In the genomic region with DNA sequence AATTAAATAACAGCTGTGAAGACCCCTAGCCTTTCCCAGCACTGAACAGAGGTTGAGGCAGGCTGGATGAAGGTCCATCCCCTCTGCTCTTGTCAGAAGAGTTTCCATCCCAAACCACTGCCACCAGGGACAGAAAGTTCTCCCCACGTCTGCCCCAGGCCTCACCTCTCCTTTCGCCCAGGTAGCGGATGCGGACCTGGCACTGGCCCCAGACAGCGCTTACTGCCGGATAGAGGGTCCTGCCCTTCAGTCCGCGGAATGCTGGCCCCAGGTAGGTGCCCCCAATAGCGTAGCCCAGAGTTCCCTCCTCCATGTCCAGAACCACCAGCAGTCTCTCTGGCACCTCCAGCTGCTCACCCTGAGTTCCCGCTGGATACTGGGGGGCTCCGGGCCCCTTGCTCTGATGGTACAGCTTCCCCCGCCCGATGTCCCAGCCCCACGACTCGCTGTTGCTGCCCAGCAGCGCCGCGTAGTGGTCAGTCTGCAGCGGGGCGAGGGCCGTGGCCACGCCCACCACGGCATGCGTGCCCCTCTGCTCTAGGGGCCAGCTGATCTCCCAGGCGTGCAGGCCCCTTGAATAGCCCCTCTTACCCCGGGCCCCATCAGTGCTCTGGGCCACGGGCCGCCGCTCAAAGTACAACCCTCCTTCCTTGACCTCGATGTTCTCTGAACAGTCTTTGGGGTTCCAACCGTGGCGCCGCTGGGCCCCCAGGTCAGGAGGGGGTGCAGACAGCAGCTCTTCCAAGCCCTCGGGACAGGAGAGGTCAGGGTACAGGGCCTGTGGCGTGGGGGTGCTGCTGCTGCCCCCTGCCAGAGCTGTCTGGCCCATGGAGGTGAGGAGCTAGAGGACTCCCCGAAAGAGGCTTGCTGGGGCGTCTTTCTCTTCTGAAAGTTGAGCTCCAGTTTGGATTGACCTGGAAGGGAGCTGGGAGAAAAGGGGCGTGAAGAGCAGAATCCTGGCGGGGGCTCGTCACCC, we compare ENCODE assay signal across 8 cellular contexts. TPM values are rescaled to one million over a fixed set of nuclear protein-coding genes. Genes with fewer than 3 reads are reported as not detected.
A peak's percentile ranks its signal among the peaks of the same experiment; 100 is the strongest.
DNase-seq lines count a peak whose midpoint lies in the region; ATAC-seq, FAIRE-seq and TF ChIP-seq lines count a peak whose summit lies in the region.

No MANE protein-coding gene starts in this region.

- H3K9ac ChIP-seq in SK-N-MC (ENCODE audit: insufficient read length) = peak overlapping the region; percentile 85

- H3K27ac ChIP-seq in AG04450 (ENCODE audit: low read depth, low read length) (peak overlapping the region; percentile 65), SK-N-MC (peak overlapping the region; percentile 42; the same call in 1 of the 2 replicates), pancreas (peak overlapping the region; percentile 31 to 74 (median 52)), tibial artery (peak overlapping the region; percentile 86 to 88)

- H3K4me1 Mint-ChIP-seq in activated naive CD8-positive, alpha-beta T cell (ENCODE audit: low read depth) = peaks cover 47% of the 10 kb centered on the region

- peak overlapping the region; percentile 75 for H3K27ac Mint-ChIP-seq in activated naive CD8-positive, alpha-beta T cell

- H3K36me3 Mint-ChIP-seq in activated naive CD8-positive, alpha-beta T cell = peaks cover 8% of the 10 kb centered on the region

- in situ Hi-C loops in KBM-7 (cut with MboI; ENCODE audit: low pct_unique_long_range_greater_than_20kb, low sequenced_read_pairs) = no loop called here

- WGBS in pancreas, 2 donors = 1 to 2% methylated on average over 39 to 40 of the region's 40 CpGs

- no peaks in the 10 kb centered on the region for H3K27me3 Mint-ChIP-seq in activated naive CD8-positive, alpha-beta T cell

- FAIRE-seq in pancreas (lab: Jason Lieb, UNC) = no peak

- peak overlapping the region; percentile 84 for H3K4me3 ChIP-seq in AG04450 (ENCODE audit: low read depth, low read length)
- peak overlapping the region; percentile 93 for H3K4me3 ChIP-seq in SK-N-MC
- H3K4me3 ChIP-seq in pancreas = peak overlapping the region; percentile 67 to 82 (median 78)
- H3K4me3 ChIP-seq in tibial artery = peak overlapping the region; percentile 73 to 76

- H3K9me3 Mint-ChIP-seq in activated naive CD8-positive, alpha-beta T cell (ENCODE audit: low read depth) = no peaks in the 10 kb centered on the region

- TF ChIP-seq CTCF in AG04450 (IDR thresholded peaks at IDR 0.05; ENCODE audit: low read depth, low read length) (peak; percentile 97), pancreas (IDR thresholded peaks at IDR 0.05) (peak; percentile 95 to 98 (median 96)), tibial artery (IDR thresholded peaks at IDR 0.05) (peak; percentile 82 to 98)

- POLR2A ChIA-PET in AG04450 (lab: Yijun Ruan, JAX) = interaction anchor here (0.6 to 3.3 kb wide), 20 partner anchors 9 to 340 kb away, joined by 3 to 37 read pairs (median 5); partner anchors contain the start of genes C12orf57, CDCA3, GAPDH and LRRC23

- intact Hi-C loops in Right ventricle myocardium superior (cut with DNase I) = no loop called here
- intact Hi-C loops in pancreas (cut with DNase I) = no loop called here
- intact Hi-C loops in tibial artery (cut with DNase I; ENCODE audit: low total_unique reads) = no loop called here

- H3K36me3 ChIP-seq in SK-N-MC (ENCODE audit: insufficient read depth, low read length) (peaks cover 21% of the 10 kb centered on the region), pancreas (peaks cover 0 to 11% (median 0%) of the 10 kb centered on the region in 3 donors), tibial artery (peaks cover 10 to 28% (median 21%) of the 10 kb centered on the region in 3 donors)

- H3K9me3 ChIP-seq in AG04450 (ENCODE audit: control insufficient read depth, insufficient read depth, low read length) (no peaks in the 10 kb centered on the region; the same call in 1 of the 2 replicates), SK-N-MC (ENCODE audit: low read depth, low read length) (no peaks in the 10 kb centered on the region), pancreas (no peaks in the 10 kb centered on the region), tibial artery (no peaks in the 10 kb centered on the region)

- DNase-seq in AG04450 (ENCODE audit: low read depth, low spot score) (no peak), KBM-7 (peak; percentile 90), SK-N-MC (ENCODE audit: low read depth, low spot score) (no peak), Right ventricle myocardium superior (peak; percentile 92), pancreas (peak; percentile 76 to 96 (median 88)), tibial artery (peak; percentile 85 to 91)

- CTCF ChIA-PET in AG04450 (lab: Charles Lee) = interaction anchor here (0.5 to 5.1 kb wide), 30 partner anchors 10 to 241 kb away, joined by 3 to 50 read pairs (median 6); partner anchors contain the start of genes C12orf57, C1RL, CDCA3 and COPS7A

- peak overlapping the region; percentile 89 for H3K4me3 Mint-ChIP-seq in activated naive CD8-positive, alpha-beta T cell

- H3K27me3 ChIP-seq in AG04450 (ENCODE audit: control insufficient read depth, insufficient read depth, low read length) (no peaks in the 10 kb centered on the region), pancreas (no peaks in the 10 kb centered on the region), tibial artery (no peaks in the 10 kb centered on the region)

- ATAC-seq in GM18867 (IDR thresholded peaks at IDR 0.05; ENCODE audit: unreplicated experiment) (peak; percentile 25), Right ventricle myocardium superior (ENCODE audit: poor library complexity) (peak; percentile 75), pancreas (peak; percentile 67 to 83 (median 78))

- H3K4me1 ChIP-seq in pancreas (peaks cover 9 to 23% (median 14%) of the 10 kb centered on the region in 3 donors), tibial artery (peaks cover 0 to 52% (median 38%) of the 10 kb centered on the region in 4 donors)

RNA-seq across cellular contexts. Expression of gene SPSB2, which starts 0.7 kb away (rescaled TPM):
- polyA plus RNA-seq in AG04450 (2011; rRNA removed) = 2.6 and 3.7 TPM in 2 replicates
- polyA minus RNA-seq in AG04450 (2011; rRNA and poly(A)+ RNA removed) = 2.1 and 2.3 TPM in 2 replicates
- 3.2 TPM for total RNA-seq in Right ventricle myocardium superior
- total RNA-seq in pancreas = 1 to 10 TPM; 3.1 to 5.2 (median 4.4) TPM
- 10 to 100 TPM; 10.6 to 12.5 TPM for polyA plus RNA-seq in pancreas

RNA-seq across cellular contexts. Expression of gene TPI1, which starts 5.0 kb away (rescaled TPM):
- 1,246 and 1,347 TPM in 2 replicates for polyA plus RNA-seq in AG04450 (2011; rRNA removed)
- polyA minus RNA-seq in AG04450 (2011; rRNA and poly(A)+ RNA removed) = 1,095 and 1,324 TPM in 2 replicates
- total RNA-seq in Right ventricle myocardium superior = 804 TPM
- 100 to 1,000 TPM in 4 of 6 donors, 10 to 100 TPM in 2; 88.5 to 211 (median 128) TPM for total RNA-seq in pancreas
- polyA plus RNA-seq in pancreas = 100 to 1,000 TPM in 1 of 2 donors, 10 to 100 TPM in 1; 93.1 to 247 TPM

RNA-seq across cellular contexts. Expression of gene USP5, which starts 20.4 kb away (rescaled TPM):
- 47.1 and 54.8 TPM in 2 replicates for polyA plus RNA-seq in AG04450 (2011; rRNA removed)
- polyA minus RNA-seq in AG04450 (2011; rRNA and poly(A)+ RNA removed) = 96.2 and 123 TPM in 2 replicates
- 63.0 TPM for total RNA-seq in Right ventricle myocardium superior
- total RNA-seq in pancreas = 10 to 100 TPM; 17.8 to 38.4 (median 29.2) TPM
- 10 to 100 TPM; 18.3 to 25.2 TPM for polyA plus RNA-seq in pancreas

RNA-seq across cellular contexts. Expression of gene CDCA3, which starts 21.3 kb away (rescaled TPM):
- 11.6 and 12.5 TPM in 2 replicates for polyA plus RNA-seq in AG04450 (2011; rRNA removed)
- 8.0 and 8.7 TPM in 2 replicates for polyA minus RNA-seq in AG04450 (2011; rRNA and poly(A)+ RNA removed)
- total RNA-seq in Right ventricle myocardium superior = 1.3 TPM
- total RNA-seq in pancreas = 1 to 10 TPM in 1 of 6 donors, under 1 TPM in 5; 0.08 to 1.1 (median 0.56) TPM
- polyA plus RNA-seq in pancreas = 1 to 10 TPM in 1 of 2 donors, under 1 TPM in 1; 0.80 to 1.2 TPM

RNA-seq across cellular contexts. Expression of gene GNB3, which starts 31.6 kb away (rescaled TPM):
- polyA plus RNA-seq in AG04450 (2011; rRNA removed) = 3.4 and 3.6 TPM in 2 replicates
- polyA minus RNA-seq in AG04450 (2011; rRNA and poly(A)+ RNA removed) = 3.8 and 4.4 TPM in 2 replicates
- 2.9 TPM for total RNA-seq in Right ventricle myocardium superior
- 1 to 10 TPM in 5 of 6 donors, under 1 TPM in 1; 0.89 to 2.7 (median 1.5) TPM for total RNA-seq in pancreas
- polyA plus RNA-seq in pancreas = 10 to 100 TPM in 1 of 2 donors, 1 to 10 TPM in 1; 6.2 to 12.6 TPM

Comparison
In these comparisons a context has a peak if more than half of its experiments do, and no peak if none do; other contexts are left out.
1. DNase-seq: peak in KBM-7 (single experiment), Right ventricle myocardium superior (single experiment), pancreas (6 of 6) and tibial artery (2 of 2); none in AG04450 (single experiment) and SK-N-MC (single experiment).
2. ATAC-seq: peak in every context shown above with its lines; median percentile 78 in pancreas; 75 in Right ventricle myocardium superior; 25 in GM18867.
3. Peak in every context shown above with its lines, with median percentiles within 50 percentile points of each other: H3K27ac ChIP-seq, H3K4me3 ChIP-seq and CTCF ChIP-seq.